Comparison of ENCODE assay signal across 8 cellular contexts in the genomic region with DNA sequence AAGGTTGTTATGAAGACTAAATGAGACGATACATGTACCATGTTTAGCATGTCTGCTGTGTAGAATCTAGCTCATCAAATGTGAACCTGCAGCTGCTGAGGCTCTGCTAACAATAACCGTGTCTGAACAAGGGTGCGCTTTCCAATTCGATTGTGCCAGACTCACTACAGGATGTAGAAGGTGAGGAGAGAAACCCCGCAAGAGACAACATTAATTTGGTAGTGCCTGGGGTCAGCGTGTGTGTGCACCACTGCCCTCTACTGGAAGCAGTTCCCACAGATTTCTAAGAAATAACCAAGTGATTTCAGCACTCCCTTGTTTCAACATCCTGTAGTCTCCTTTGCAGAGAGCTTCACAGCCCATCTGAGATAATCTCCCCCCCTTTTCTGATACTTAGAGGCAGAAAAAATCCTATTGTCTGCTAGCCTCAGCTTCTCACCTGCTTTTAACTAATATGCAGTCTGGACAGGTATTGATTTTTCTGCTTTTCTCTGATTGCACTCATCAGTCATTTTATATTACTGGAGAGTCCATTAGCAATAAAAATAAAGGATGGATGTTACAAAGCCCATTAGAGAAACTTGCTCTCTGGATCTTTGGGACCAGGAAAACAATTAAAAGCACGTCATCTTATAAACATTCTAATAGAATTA.
DNase-seq lines count a peak whose midpoint lies in the region; ATAC-seq and TF ChIP-seq lines count a peak whose summit lies in the region.

No MANE protein-coding gene starts in this region.

- no peak for TF ChIP-seq POLR2A in erythroblast (IDR thresholded peaks at IDR 0.05; ENCODE audit: low read length)

- H3K27ac Mint-ChIP-seq in nephron progenitor cell = no peak overlapping the region

- H3K27me3 Mint-ChIP-seq in nephron progenitor cell (ENCODE audit: low read depth, poor library complexity) = peaks cover 1% of the 10 kb centered on the region

- BruUV-seq in OCI-LY7 (replicated peaks; lab: Mats Ljungman, UMichigan) = no TSS peak

- peak overlapping the region; percentile 18 for H3K4me3 ChIP-seq in OCI-LY7 (ENCODE audit: low read depth, low read length, poor library complexity, severe bottlenecking)
- H3K4me3 ChIP-seq in tibial artery = no peak overlapping the region

- H3K27ac ChIP-seq in 22Rv1 = no peak overlapping the region
- H3K27ac ChIP-seq in OCI-LY7 (ENCODE audit: low read depth, low read length, poor library complexity, severe bottlenecking) = peak overlapping the region; percentile 71
- H3K27ac ChIP-seq in tibial artery = no peak overlapping the region

- DNase-seq in OCI-LY7 (ENCODE audit: low spot score) (peak; percentile 93), erythroblast (lab: John Stamatoyannopoulos, UW) (peak; percentile 41 to 73), nephron progenitor cell (peak; percentile 69), tibial artery (peak in 1 of 2 donors; percentile 46)
- DNase-seq in activated CD8-positive, alpha-beta memory T cell treated with anti-CD3 and anti-CD28 coated beads, Interleukin-2, amount 50 U/mL, for 48 hours = peak; percentile 79

- H3K9me2 ChIP-seq in OCI-LY7 (ENCODE audit: insufficient read depth, low read length) = no peaks in the 10 kb centered on the region

- H3K9me3 ChIP-seq in OCI-LY7 (ENCODE audit: low read length) = peaks cover 7% of the 10 kb centered on the region; the same call in 1 of the 2 replicates
- no peaks in the 10 kb centered on the region for H3K9me3 ChIP-seq in tibial artery

- H3K36me3 Mint-ChIP-seq in nephron progenitor cell (ENCODE audit: low read depth) = no peaks in the 10 kb centered on the region

- no peaks in the 10 kb centered on the region for H3K27me3 ChIP-seq in tibial artery

- no peaks in the 10 kb centered on the region for H4K20me1 ChIP-seq in OCI-LY7 (ENCODE audit: insufficient read depth, low read length)

- intact Hi-C loops in OCI-LY7 (cut with micrococcal nuclease; ENCODE audit: unreplicated experiment) (loop anchor here (1.0 to 10.0 kb wide), 5 partner anchors 85 to 451 kb away; no protein-coding TSS in a partner anchor), tibial artery (cut with DNase I; ENCODE audit: low total_unique reads) (loop anchor here (5.0 to 10.0 kb wide), 3 partner anchors 81 to 449 kb away; no protein-coding TSS in a partner anchor)

- no peaks in the 10 kb centered on the region for H3K79me2 ChIP-seq in OCI-LY7 (ENCODE audit: insufficient read depth, low read depth, low read length)

- H3K4me1 ChIP-seq in OCI-LY7 (ENCODE audit: insufficient read depth, low read length, poor library complexity, severe bottlenecking) (peaks cover 67% of the 10 kb centered on the region), tibial artery (no peaks in the 10 kb centered on the region)

- peak; percentile 77 for ATAC-seq in GM18502 (IDR thresholded peaks at IDR 0.05; ENCODE audit: poor library complexity, unreplicated experiment)
- peak; percentile 57 for ATAC-seq in HG03571 (IDR thresholded peaks at IDR 0.05; ENCODE audit: unreplicated experiment)

- POLR2A ChIA-PET in OCI-LY7 (lab: Charles Lee) = interaction anchor here (0.5 to 2.7 kb wide), 16 partner anchors 9 to 142 kb away, joined by 3 to 21 read pairs (median 6); no protein-coding TSS in a partner anchor

- no peak overlapping the region for H3K4me3 Mint-ChIP-seq in nephron progenitor cell

- H3K9me3 Mint-ChIP-seq in nephron progenitor cell = no peaks in the 10 kb centered on the region

- H2AFZ ChIP-seq in OCI-LY7 (ENCODE audit: low read length) = peak overlapping the region; percentile 75; the same call in 1 of the 2 replicates

- CTCF ChIA-PET in OCI-LY7 (lab: Charles Lee; ENCODE audit: unreplicated experiment) = interaction anchor here (0.6 to 2.1 kb wide), 16 partner anchors 9 to 1022 kb away, joined by 3 to 15 read pairs (median 5); no protein-coding TSS in a partner anchor

- H3K4me2 ChIP-seq in OCI-LY7 (ENCODE audit: low read length) = peak overlapping the region; percentile 53

- peaks cover 25% of the 10 kb centered on the region for H3K4me1 Mint-ChIP-seq in nephron progenitor cell

- peak; percentile 91 for TF ChIP-seq CTCF in 22Rv1 (IDR thresholded peaks at IDR 0.05)
- TF ChIP-seq CTCF in OCI-LY7 (conservative IDR thresholded peaks at IDR 0.05; ENCODE audit: low read length) = peak; percentile 97
- TF ChIP-seq CTCF in nephron progenitor cell (IDR thresholded peaks at IDR 0.05) = peak; percentile 68
- peak; percentile 76 to 84 for TF ChIP-seq CTCF in tibial artery (IDR thresholded peaks at IDR 0.05)

- no peaks in the 10 kb centered on the region; the same call in 1 of the 2 replicates for H3K36me3 ChIP-seq in OCI-LY7 (ENCODE audit: insufficient read depth, low read length)
- no peaks in the 10 kb centered on the region for H3K36me3 ChIP-seq in tibial artery
